Comparison of ENCODE assay signal across 28 cellular contexts in genomic region chr14:48665077-48665784, GRCh38.
"Had no signal": no experiment of that assay in that cellular context is flagged by ENCODE, and none has a peak within 500 bp of the region (broad histone marks: within the 10 kb centered on the region; RNA-seq: fewer than 3 reads in every experiment).

No MANE protein-coding gene starts in this region.

- H3K27me3 Mint-ChIP-seq: activated CD4-positive, alpha-beta T cell treated with anti-CD3 and anti-CD28 coated beads, Interleukin-2, amount 10 ng/mL, durations not matched to agents 7 days and 5 days; activated CD8-positive, alpha-beta memory T cell treated with anti-CD3 and anti-CD28 coated beads, Interleukin-2, amount 10 ng/mL, durations not matched to agents 7 days and 5 days; activated CD8-positive, alpha-beta T cell treated with anti-CD3 and anti-CD28 coated beads for 36 hours; activated naive CD8-positive, alpha-beta T cell treated with anti-CD3 and anti-CD28 coated beads, Interleukin-2, amount 50 U/mL, for 24 hours; brain; type B pancreatic cell had no signal

- H3K4me3 Mint-ChIP-seq: activated CD4-positive, alpha-beta T cell treated with anti-CD3 and anti-CD28 coated beads, Interleukin-2, amount 10 ng/mL, durations not matched to agents 7 days and 5 days; activated CD8-positive, alpha-beta memory T cell treated with anti-CD3 and anti-CD28 coated beads, Interleukin-2, amount 10 ng/mL, durations not matched to agents 7 days and 5 days; activated CD8-positive, alpha-beta T cell treated with anti-CD3 and anti-CD28 coated beads for 36 hours; activated naive CD8-positive, alpha-beta T cell treated with anti-CD3 and anti-CD28 coated beads, Interleukin-2, amount 50 U/mL, for 24 hours; brain; endodermal cell; immature natural killer cell; natural killer cell; T-helper 2 cell treated with Interferon-gamma antibody and Interleukin-4, amounts not matched to agents 5 μg/mL and 100 μg/mL, for 36 hours; type B pancreatic cell had no signal

- ATAC-seq: activated CD8-positive, alpha-beta memory T cell treated with anti-CD3 and anti-CD28 coated beads, Interleukin-2, amount 10 ng/mL, durations not matched to agents 7 days and 5 days; activated CD8-positive, alpha-beta T cell treated with anti-CD3 and anti-CD28 coated beads for 36 hours; activated naive CD8-positive, alpha-beta T cell treated with anti-CD3 and anti-CD28 coated beads, Interleukin-2, amount 50 U/mL, for 24 hours; natural killer cell had no signal

- H3K27me3 ChIP-seq: esophagus squamous epithelium, hepatocyte, vagina had no signal

- H3K4me1 ChIP-seq: esophagus squamous epithelium, left ventricle myocardium inferior, prostate gland, vagina had no signal

- DNase-seq: activated CD4-positive, alpha-beta T cell treated with anti-CD3 and anti-CD28 coated beads, Interleukin-2, amount 10 ng/mL, durations not matched to agents 7 days and 5 days; activated CD4-positive, CD25-positive, alpha-beta regulatory T cell treated with anti-CD3 and anti-CD28 coated beads, Interleukin-2, amount 50 U/mL, for 72 hours; activated CD8-positive, alpha-beta memory T cell treated with anti-CD3 and anti-CD28 coated beads, Interleukin-2, amount 10 ng/mL, durations not matched to agents 7 days and 5 days; activated CD8-positive, alpha-beta T cell treated with anti-CD3 and anti-CD28 coated beads for 36 hours; activated gamma-delta T cell; activated naive CD4-positive, alpha-beta T cell treated with anti-CD3 and anti-CD28 coated beads, Interleukin-2, amount 50 U/mL, for 16 hours; activated naive CD8-positive, alpha-beta T cell treated with anti-CD3 and anti-CD28 coated beads, Interleukin-2, amount 50 U/mL, for 24 hours; activated T-cell treated with anti-CD3 and anti-CD28 coated beads for 4 hours; anterior cingulate cortex; cortex of kidney; endodermal cell; esophagus squamous epithelium; foreskin fibroblast; immature natural killer cell; kidney glomerular epithelial cell; left ventricle myocardium inferior; midbrain; natural killer cell; stimulated activated CD4-positive, alpha-beta T cell treated with anti-CD3 and anti-CD28 coated beads, Interleukin-4, amount 100 ng/mL, for 24 hours; stimulated activated naive CD4-positive, alpha-beta T cell treated with Interleukin-2 at 50 U/mL for 16 hours; WERI-Rb-1 had no signal

- H3K27ac Mint-ChIP-seq: activated CD4-positive, alpha-beta T cell treated with anti-CD3 and anti-CD28 coated beads, Interleukin-2, amount 10 ng/mL, durations not matched to agents 7 days and 5 days; activated CD8-positive, alpha-beta memory T cell treated with anti-CD3 and anti-CD28 coated beads, Interleukin-2, amount 10 ng/mL, durations not matched to agents 7 days and 5 days; activated CD8-positive, alpha-beta T cell treated with anti-CD3 and anti-CD28 coated beads for 36 hours; activated naive CD8-positive, alpha-beta T cell treated with anti-CD3 and anti-CD28 coated beads, Interleukin-2, amount 50 U/mL, for 24 hours; brain; endodermal cell; immature natural killer cell; natural killer cell; T-helper 2 cell treated with Interferon-gamma antibody and Interleukin-4, amounts not matched to agents 5 μg/mL and 100 μg/mL, for 36 hours; type B pancreatic cell had no signal

- H3K27ac ChIP-seq: esophagus squamous epithelium, hepatocyte, left ventricle myocardium inferior, prostate gland, thoracic aorta, vagina, WERI-Rb-1 had no signal

- H3K4me1 Mint-ChIP-seq: activated CD4-positive, alpha-beta T cell treated with anti-CD3 and anti-CD28 coated beads, Interleukin-2, amount 10 ng/mL, durations not matched to agents 7 days and 5 days; activated CD8-positive, alpha-beta memory T cell treated with anti-CD3 and anti-CD28 coated beads, Interleukin-2, amount 10 ng/mL, durations not matched to agents 7 days and 5 days; activated naive CD8-positive, alpha-beta T cell treated with anti-CD3 and anti-CD28 coated beads, Interleukin-2, amount 50 U/mL, for 24 hours; brain; endodermal cell; immature natural killer cell; natural killer cell had no signal

- H3K4me3 ChIP-seq: esophagus squamous epithelium, hepatocyte, left ventricle myocardium inferior, prostate gland, thoracic aorta, vagina had no signal

- H3K36me3 ChIP-seq: esophagus squamous epithelium, left ventricle myocardium inferior, prostate gland, thoracic aorta, vagina, WERI-Rb-1 had no signal

- H3K36me3 Mint-ChIP-seq: activated CD8-positive, alpha-beta memory T cell treated with anti-CD3 and anti-CD28 coated beads, Interleukin-2, amount 10 ng/mL, durations not matched to agents 7 days and 5 days; brain; immature natural killer cell; natural killer cell; type B pancreatic cell had no signal

- H3K9me3 ChIP-seq: esophagus squamous epithelium, prostate gland, vagina had no signal

- H3K4me2 ChIP-seq: hepatocyte had no signal

- H2AFZ ChIP-seq: hepatocyte had no signal

- H3K9me3 Mint-ChIP-seq: endodermal cell had no signal
